13 cellular contexts compared by ENCODE assay signal in genomic region chr20:57851025-57851682, GRCh38.
DNase-seq lines count a peak whose midpoint lies in the region; ATAC-seq and TF ChIP-seq lines count a peak whose summit lies in the region.
"Had no signal": no experiment of that assay in that cellular context is flagged by ENCODE, and none has a peak within 500 bp of the region (broad histone marks: within the 10 kb centered on the region; RNA-seq: fewer than 3 reads in every experiment).

No MANE protein-coding gene starts in this region.

- H3K36me3 ChIP-seq in SJCRH30 = no peaks in the 10 kb centered on the region
- H3K36me3 ChIP-seq in esophagus muscularis mucosa = no peaks in the 10 kb centered on the region
- no peaks in the 10 kb centered on the region for H3K36me3 ChIP-seq in left lung

- H3K4me3 ChIP-seq in SJCRH30 (no peak overlapping the region), esophagus muscularis mucosa (no peak overlapping the region), left lung (no peak overlapping the region)

- no peaks in the 10 kb centered on the region for H3K36me3 Mint-ChIP-seq in activated naive CD8-positive, alpha-beta T cell treated with anti-CD3 and anti-CD28 coated beads, Interleukin-2, amount 50 U/mL, for 24 hours (ENCODE audit: low read depth)

- TF ChIP-seq CTCF in esophagus muscularis mucosa (IDR thresholded peaks at IDR 0.05) (no peak), left lung (IDR thresholded peaks at IDR 0.05) (no peak)

- peaks cover 2% of the 10 kb centered on the region for H3K27me3 Mint-ChIP-seq in activated naive CD8-positive, alpha-beta T cell treated with anti-CD3 and anti-CD28 coated beads, Interleukin-2, amount 50 U/mL, for 24 hours

- TF ChIP-seq POLR2A in esophagus muscularis mucosa (IDR thresholded peaks at IDR 0.05; ENCODE audit: low read depth) = no peak

- H3K4me1 ChIP-seq in SJCRH30 = peaks cover 33% of the 10 kb centered on the region
- H3K4me1 ChIP-seq in esophagus muscularis mucosa = no peaks in the 10 kb centered on the region
- no peaks in the 10 kb centered on the region for H3K4me1 ChIP-seq in left lung

- ATAC-seq in left lung = no peak
- no peak for ATAC-seq in activated naive CD8-positive, alpha-beta T cell treated with anti-CD3 and anti-CD28 coated beads, Interleukin-2, amount 50 U/mL, for 24 hours

- no peak overlapping the region for H3K4me3 Mint-ChIP-seq in activated naive CD8-positive, alpha-beta T cell treated with anti-CD3 and anti-CD28 coated beads, Interleukin-2, amount 50 U/mL, for 24 hours
- H3K4me3 Mint-ChIP-seq: HFFc6 had no signal

- WGBS in esophagus muscularis mucosa = 93% methylated on average over 3 of the region's 3 CpGs

- H3K4me1 Mint-ChIP-seq in activated naive CD8-positive, alpha-beta T cell treated with anti-CD3 and anti-CD28 coated beads, Interleukin-2, amount 50 U/mL, for 24 hours = no peaks in the 10 kb centered on the region

- no peak overlapping the region for H3K27ac Mint-ChIP-seq in activated naive CD8-positive, alpha-beta T cell treated with anti-CD3 and anti-CD28 coated beads, Interleukin-2, amount 50 U/mL, for 24 hours
- H3K27ac Mint-ChIP-seq: HFFc6 had no signal

- DNase-seq in SJCRH30 = peak; percentile 1 to 39
- no peak for DNase-seq in esophagus muscularis mucosa (ENCODE audit: extremely low spot score)
- DNase-seq in islet precursor cell = peak; percentile 35
- DNase-seq in stimulated activated CD8-positive, alpha-beta memory T cell treated with anti-CD3 and anti-CD28 coated beads, Interleukin-4, amount 100 ng/mL, for 48 hours = peak; percentile 4
- no peak for DNase-seq in left lung
- DNase-seq in activated naive CD8-positive, alpha-beta T cell treated with anti-CD3 and anti-CD28 coated beads, Interleukin-2, amount 50 U/mL, for 24 hours = no peak
- DNase-seq in T1000 (lab: John Stamatoyannopoulos, UW) = no peak
- DNase-seq: COR-L47, HFFc6, NCI-H146, NCI-H2081, NCI-H510A treated with DMSO at 0.1 percent for 48 hours had no signal

- intact Hi-C loops in esophagus muscularis mucosa (cut with DNase I) = no loop called here
- intact Hi-C loops in left lung (cut with DNase I) = no loop called here

- peak; percentile 22 for TF ChIP-seq EP300 in esophagus muscularis mucosa (IDR thresholded peaks at IDR 0.05)

- H3K27ac ChIP-seq in SJCRH30 = no peak overlapping the region
- H3K27ac ChIP-seq in esophagus muscularis mucosa (replicated peaks in 1 of 4) = no peak overlapping the region
- H3K27ac ChIP-seq in left lung = no peak overlapping the region
- H3K27ac ChIP-seq: KMS-11 had no signal

- no peaks in the 10 kb centered on the region for H3K9me3 Mint-ChIP-seq in activated naive CD8-positive, alpha-beta T cell treated with anti-CD3 and anti-CD28 coated beads, Interleukin-2, amount 50 U/mL, for 24 hours
- H3K9me3 Mint-ChIP-seq: HFFc6 had no signal

- peaks cover 10% of the 10 kb centered on the region for H3K9me3 ChIP-seq in SJCRH30 (replicated peaks)
- H3K9me3 ChIP-seq in esophagus muscularis mucosa = no peaks in the 10 kb centered on the region
- no peaks in the 10 kb centered on the region for H3K9me3 ChIP-seq in left lung

- no peaks in the 10 kb centered on the region for H3K27me3 ChIP-seq in SJCRH30
- H3K27me3 ChIP-seq in esophagus muscularis mucosa = peaks cover 0 to 4% (median 0%) of the 10 kb centered on the region in 4 donors
- no peaks in the 10 kb centered on the region for H3K27me3 ChIP-seq in left lung

Comparison
In these comparisons a context has a peak if more than half of its experiments do, and no peak if none do; other contexts are left out.
1. DNase-seq: peak in SJCRH30 (2 of 2), islet precursor cell (single experiment) and stimulated activated CD8-positive, alpha-beta memory T cell treated with anti-CD3 and anti-CD28 coated beads, Interleukin-4, amount 100 ng/mL, for 48 hours (single experiment); none in esophagus muscularis mucosa (single experiment), left lung (0 of 2), activated naive CD8-positive, alpha-beta T cell treated with anti-CD3 and anti-CD28 coated beads, Interleukin-2, amount 50 U/mL, for 24 hours (single experiment) and T1000 (single experiment).